In genomic region chr4:7434766-7435150, GRCh38 we compare ENCODE assay signal across 11 cellular contexts. TPM values are rescaled to one million over a fixed set of nuclear protein-coding genes. Genes with fewer than 3 reads are reported as not detected.
DNase-seq lines count a peak whose midpoint lies in the region; ATAC-seq and TF ChIP-seq lines count a peak whose summit lies in the region.
"Had no signal": no experiment of that assay in that cellular context is flagged by ENCODE, and none has a peak within 500 bp of the region (broad histone marks: within the 10 kb centered on the region; RNA-seq: fewer than 3 reads in every experiment).

PSAPL1 (minus strand) TSS chr4:7434930; CDS start chr4:7434879, 51 bp downstream.

- ATAC-seq in GM18517 (IDR thresholded peaks at IDR 0.05; ENCODE audit: unreplicated experiment) = no peak
- no peak for ATAC-seq in HG03469 (IDR thresholded peaks at IDR 0.05; ENCODE audit: unreplicated experiment)

- H3K4me3 ChIP-seq in lower leg skin (ENCODE audit: low read depth, poor library complexity, severe bottlenecking) = no peak within 1 kb of the TSS

- DNase-seq in AG08396 (ENCODE audit: low spot score) = peak; percentile 63
- peak; percentile 54 for DNase-seq in HK-2 (ENCODE audit: unreplicated experiment)
- peak; percentile 46 for DNase-seq in astrocyte of the hippocampus (ENCODE audit: low read depth, low spot score)
- DNase-seq in lower leg skin (ENCODE audit: low spot score in 2 of 2) = no peak
- no peak for DNase-seq in NCI-H146 treated with DMSO at 0.1 percent for 48 hours (lab: John Stamatoyannopoulos, UW; ENCODE audit: unreplicated experiment)
- no peak for DNase-seq in NCI-H1092 treated with DMSO at 0.1 percent for 48 hours (lab: John Stamatoyannopoulos, UW)
- DNase-seq: GDM1, HFFc6, NCI-H446 had no signal

- TF ChIP-seq CTCF in lower leg skin (IDR thresholded peaks at IDR 0.05) = no peak

- intact Hi-C loops in lower leg skin (cut with DNase I; ENCODE audit: low total_unique reads) = no loop called here

- TF ChIP-seq POLR2A in lower leg skin (IDR thresholded peaks at IDR 0.05) = no peak

- 23 to 24% methylated on average over 7 of the region's 7 CpGs for WGBS in lower leg skin, 2 donors

RNA-seq across cellular contexts. Expression of gene PSAPL1, which starts in this region (rescaled TPM):
- 100 to 1,000 TPM; 142 to 570 (median 249) TPM for total RNA-seq in lower leg skin
- total RNA-seq: HFFc6 had no signal

Comparison
In these comparisons a context has a peak if more than half of its experiments do, and no peak if none do; other contexts are left out.
1. DNase-seq: peak in AG08396 (single experiment), HK-2 (single experiment) and astrocyte of the hippocampus (single experiment); none in lower leg skin (0 of 2), NCI-H146 treated with DMSO at 0.1 percent for 48 hours (single experiment) and NCI-H1092 treated with DMSO at 0.1 percent for 48 hours (single experiment).